Comparison of ENCODE assay signal across 22 cellular contexts in the genomic region with DNA sequence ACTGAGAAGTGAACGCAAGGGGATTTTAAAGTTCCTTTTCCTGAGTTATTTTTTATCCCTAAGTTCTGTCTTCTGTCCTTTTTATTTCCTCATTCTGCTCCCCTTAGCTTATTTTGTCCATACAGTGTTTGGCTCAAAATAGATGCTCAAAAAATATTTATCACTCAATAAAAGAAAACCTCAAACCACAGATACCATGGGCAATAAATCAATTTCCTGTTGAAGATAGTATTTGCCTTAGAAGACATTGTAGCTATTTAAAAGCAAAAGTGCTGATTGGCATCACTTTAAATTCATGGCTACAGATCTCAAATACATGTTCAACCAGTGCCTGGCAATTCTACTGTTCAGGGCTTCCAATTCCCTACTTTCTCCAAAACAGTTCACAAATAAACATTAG.
"Had no signal": no experiment of that assay in that cellular context is flagged by ENCODE, and none has a peak within 500 bp of the region (broad histone marks: within the 10 kb centered on the region; RNA-seq: fewer than 3 reads in every experiment).

No MANE protein-coding gene starts in this region.

- H3K9me3 ChIP-seq: Peyer's patch, SJSA1 had no signal

- H3K27ac ChIP-seq: Peyer's patch had no signal

- H3K9me3 Mint-ChIP-seq: activated naive CD4-positive, alpha-beta T cell treated with anti-CD3 and anti-CD28 coated beads for 36 hours; WTC11 had no signal

- H3K36me3 ChIP-seq: Peyer's patch, SJSA1 had no signal

- H3K27me3 ChIP-seq: Peyer's patch, SJSA1 had no signal

- H3K27ac Mint-ChIP-seq: activated CD8-positive, alpha-beta memory T cell treated with anti-CD3 and anti-CD28 coated beads, Interleukin-2, amount 10 ng/mL, durations not matched to agents 7 days and 5 days; activated naive CD4-positive, alpha-beta T cell treated with anti-CD3 and anti-CD28 coated beads for 36 hours; activated naive CD8-positive, alpha-beta T cell; activated T-cell treated with anti-CD3 and anti-CD28 coated beads, Interleukin-2, amount 50 U/mL, for 24 hours; T-helper 17 cell; WTC11 had no signal

- H3K36me3 Mint-ChIP-seq: activated CD8-positive, alpha-beta memory T cell treated with anti-CD3 and anti-CD28 coated beads, Interleukin-2, amount 10 ng/mL, durations not matched to agents 7 days and 5 days; activated naive CD8-positive, alpha-beta T cell; WTC11 had no signal

- DNase-seq: activated CD4-positive, alpha-beta T cell treated with anti-CD3 and anti-CD28 coated beads for 48 hours; activated CD4-positive, alpha-beta T cell treated with anti-CD3 and anti-CD28 coated beads, Interleukin-2, amount 50 U/mL, for 4 hours; activated CD4-positive, CD25-positive, alpha-beta regulatory T cell treated with anti-CD3 and anti-CD28 coated beads, Interleukin-2, amount 50 U/mL, for 72 hours; activated CD8-positive, alpha-beta memory T cell treated with anti-CD3 and anti-CD28 coated beads, Interleukin-2, amount 10 ng/mL, durations not matched to agents 7 days and 5 days; activated gamma-delta T cell; activated naive CD4-positive, alpha-beta T cell treated with anti-CD3 and anti-CD28 coated beads for 36 hours; activated T-cell treated with anti-CD3 and anti-CD28 coated beads, Interleukin-2, amount 50 U/mL, for 24 hours; central memory CD4-positive, alpha-beta T cell; MM.1S; NCI-H1105; NCI-H1436 treated with DMSO at 0.1 percent for 48 hours; NCI-H187; NCI-H2081; NCI-H510A treated with DMSO at 0.1 percent for 48 hours; NCI-H69; Peyer's patch; SHP77; T-helper 17 cell; T-helper 9 cell had no signal

- H3K4me3 ChIP-seq: Peyer's patch, SJSA1 had no signal

- H3K4me1 Mint-ChIP-seq: activated CD8-positive, alpha-beta memory T cell treated with anti-CD3 and anti-CD28 coated beads, Interleukin-2, amount 10 ng/mL, durations not matched to agents 7 days and 5 days; T-helper 17 cell; WTC11 had no signal

- H3K4me1 ChIP-seq: Peyer's patch had no signal

- H3K4me3 Mint-ChIP-seq: activated CD8-positive, alpha-beta memory T cell treated with anti-CD3 and anti-CD28 coated beads, Interleukin-2, amount 10 ng/mL, durations not matched to agents 7 days and 5 days; activated naive CD4-positive, alpha-beta T cell treated with anti-CD3 and anti-CD28 coated beads for 36 hours; activated naive CD8-positive, alpha-beta T cell; activated T-cell treated with anti-CD3 and anti-CD28 coated beads, Interleukin-2, amount 50 U/mL, for 24 hours; T-helper 17 cell; WTC11 had no signal

- H3K27me3 Mint-ChIP-seq: activated CD8-positive, alpha-beta memory T cell treated with anti-CD3 and anti-CD28 coated beads, Interleukin-2, amount 10 ng/mL, durations not matched to agents 7 days and 5 days; activated naive CD8-positive, alpha-beta T cell; activated T-cell treated with anti-CD3 and anti-CD28 coated beads, Interleukin-2, amount 50 U/mL, for 24 hours; T-helper 17 cell had no signal

- ATAC-seq: activated CD8-positive, alpha-beta memory T cell treated with anti-CD3 and anti-CD28 coated beads, Interleukin-2, amount 10 ng/mL, durations not matched to agents 7 days and 5 days; T-helper 17 cell; WTC11 had no signal
